8 cellular contexts compared by ENCODE assay signal in the genomic region with DNA sequence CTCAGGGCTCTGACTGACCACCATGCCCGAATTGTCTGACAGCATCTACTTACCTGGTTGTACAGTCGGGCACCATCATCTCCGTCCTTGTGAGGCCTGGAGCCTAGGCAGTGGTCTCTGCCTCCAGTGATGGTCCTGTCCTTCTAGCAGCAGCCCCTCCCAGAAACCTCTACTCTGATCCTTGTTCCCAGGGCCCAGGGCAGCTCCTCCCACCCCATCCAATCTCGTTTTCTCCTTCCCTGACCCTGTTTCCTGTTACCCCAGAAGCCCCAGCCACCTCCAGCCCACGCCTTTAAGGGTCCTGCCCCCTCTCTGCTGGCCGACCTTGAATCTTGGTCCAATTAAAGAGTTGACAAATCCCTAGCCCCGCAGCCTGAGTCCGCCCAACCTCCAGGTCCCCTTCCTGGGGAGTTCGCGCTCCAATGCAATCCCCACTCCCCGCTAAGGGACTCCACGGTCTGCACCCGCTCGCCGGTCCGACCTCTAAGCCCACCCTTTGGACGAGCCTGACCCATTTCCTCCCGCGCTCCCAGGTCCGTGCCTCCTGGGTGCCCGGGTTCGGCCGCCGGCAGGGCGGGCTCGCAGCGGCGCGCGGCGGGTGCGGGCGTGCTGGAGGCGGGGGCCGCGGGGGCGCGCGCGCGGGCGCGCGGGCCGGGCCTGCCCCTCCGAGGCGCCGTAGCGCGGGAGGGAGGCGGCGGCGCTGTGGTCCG. TPM values are rescaled to one million over a fixed set of nuclear protein-coding genes. Genes with fewer than 3 reads are reported as not detected.
DNase-seq lines count a peak whose midpoint lies in the region; ATAC-seq and TF ChIP-seq lines count a peak whose summit lies in the region.

Gene B4GALT2, plus strand, starts transcription at position 660 of the 710 bp plus-strand sequence. CDS start 1,951 bp downstream, outside the sequence.

- no peak for TF ChIP-seq EP300 in SK-N-SH (IDR thresholded peaks at IDR 0.05; ENCODE audit: borderline replicate concordance in 1 of 2, low read depth in 1 of 2, low read length in 1 of 2)

- H3K4ac ChIP-seq in neuronal stem cell (ENCODE audit: low read length), result peak within 1 kb of the TSS; percentile 26

- H2BK15ac ChIP-seq in neuronal stem cell (ENCODE audit: low read length), result no peak within 1 kb of the TSS

- peaks cover 8 to 49% of the 10 kb centered on the region in 2 experiments; a peak in 1 of 4 replicates for H3K4me1 ChIP-seq in SK-N-SH (ENCODE audit: control insufficient read depth in 1 of 2, insufficient read depth in 2 of 2, low read depth in 1 of 2, low read length in 1 of 2)
- peaks cover 19 to 27% of the 10 kb centered on the region in 2 donors for H3K4me1 ChIP-seq in neuronal stem cell (ENCODE audit: control insufficient read depth in 2 of 2, insufficient read depth in 1 of 2, low read depth in 1 of 2, low read length in 2 of 2)

- peaks cover 7% of the 10 kb centered on the region for H3F3A ChIP-seq in SK-N-SH (replicated peaks; ENCODE audit: insufficient read depth)

- peaks cover 20% of the 10 kb centered on the region for H4K20me1 ChIP-seq in SK-N-SH (ENCODE audit: insufficient read depth)

- H2BK120ac ChIP-seq in neuronal stem cell (ENCODE audit: low read depth, low read length), result peak within 1 kb of the TSS; percentile 33

- H3K9ac ChIP-seq in SK-N-SH (peak within 1 kb of the TSS; percentile 82), neuronal stem cell (ENCODE audit: low read depth, low read length, poor library complexity) (peak within 1 kb of the TSS; percentile 93)

- DNase-seq in SK-N-SH, result peak; percentile 94
- DNase-seq in NCI-H460 (ENCODE audit: extremely low read depth, low read depth), result no peak
- DNase-seq in activated naive CD4-positive, alpha-beta T cell treated with Interleukin-2 at 50 U/mL for 16 hours, result peak; percentile 43
- peak; percentile 77 for DNase-seq in germinal center (ENCODE audit: low spot score)
- DNase-seq in neuronal stem cell (ENCODE audit: low spot score), result no peak
- no peak for DNase-seq in middle frontal gyrus (ENCODE audit: extremely low spot score, low spot score)

- H2BK12ac ChIP-seq in neuronal stem cell (ENCODE audit: low read length), result no peak within 1 kb of the TSS

- H3K9me3 ChIP-seq in SK-N-SH, result no peaks in the 10 kb centered on the region
- H3K9me3 ChIP-seq in neuronal stem cell (replicated peaks in 1 of 2; ENCODE audit: control insufficient read depth in 2 of 2, insufficient read depth in 1 of 2, low read depth in 1 of 2, low read length in 2 of 2), result no peaks in the 10 kb centered on the region

- CTCF ChIA-PET in SK-N-SH (lab: Yijun Ruan, JAX), result interaction anchor here (0.9 to 1.2 kb wide), 3 partner anchors 33 to 216 kb away, joined by 3 to 5 read pairs (median 3); partner anchors contain the start of gene IPO13

- TF ChIP-seq RAD21 in SK-N-SH (IDR thresholded peaks at IDR 0.05; ENCODE audit: low read length), result no peak

- no peak within 1 kb of the TSS for H4K8ac ChIP-seq in neuronal stem cell (ENCODE audit: low read depth, low read length)

- H3K27me3 ChIP-seq in SK-N-SH (ENCODE audit: insufficient read depth) (no peaks in the 10 kb centered on the region), neuronal stem cell (ENCODE audit: control insufficient read depth in 3 of 3, insufficient read depth in 3 of 3, low read depth in 1 of 3, low read length in 3 of 3) (no peaks in the 10 kb centered on the region)

- ATAC-seq in SK-N-SH treated with all-trans-retinoic acid at 6 μM for 48 hours, result no peak
- no peak for ATAC-seq in HG02571 (IDR thresholded peaks at IDR 0.05; ENCODE audit: unreplicated experiment)

- H2AFZ ChIP-seq in SK-N-SH (ENCODE audit: low read depth) (peak within 1 kb of the TSS; percentile 79; the same call in 1 of the 2 replicates), neuronal stem cell (ENCODE audit: low read length) (peak within 1 kb of the TSS; percentile 91)

- H3K79me2 ChIP-seq in SK-N-SH (ENCODE audit: insufficient read depth), result peaks cover 75% of the 10 kb centered on the region

- H3K27ac ChIP-seq in SK-N-SH (ENCODE audit: low read depth in 2 of 2, low read length in 1 of 2), result peak within 1 kb of the TSS; percentile 37 to 74
- H3K27ac ChIP-seq in neuronal stem cell (replicated peaks; ENCODE audit: low read length), result peak within 1 kb of the TSS; percentile 16

- H2AK5ac ChIP-seq in neuronal stem cell (ENCODE audit: low read depth, low read length), result peak within 1 kb of the TSS; percentile 90

- peak within 1 kb of the TSS; percentile 97 for H3K14ac ChIP-seq in neuronal stem cell (ENCODE audit: low read length)

- H3K4me3 ChIP-seq in SK-N-SH (ENCODE audit: low read depth in 2 of 2, low read length in 1 of 2) (peak within 1 kb of the TSS; percentile 59 to 85), neuronal stem cell (ENCODE audit: low read length in 2 of 2) (peak within 1 kb of the TSS; percentile 72 to 91)

- H3K36me3 ChIP-seq in SK-N-SH (replicated peaks in 1 of 2; ENCODE audit: control insufficient read depth in 1 of 2, insufficient read depth in 2 of 2, low read length in 1 of 2) (peaks cover 16 to 26% of the 10 kb centered on the region in 2 experiments), neuronal stem cell (replicated peaks in 1 of 2; ENCODE audit: control insufficient read depth in 2 of 2, insufficient read depth in 2 of 2, low read length in 2 of 2) (peaks cover 32 to 59% of the 10 kb centered on the region in 2 donors)

- peak within 1 kb of the TSS; percentile 83 for H2BK5ac ChIP-seq in neuronal stem cell (ENCODE audit: low read length)

- 10% methylated on average over 21 of the region's 54 CpGs for WGBS in SK-N-SH (ENCODE audit: low lambda C conversion rate)
- no CpG with 5 or more reads among the region's 54 CpGs for WGBS in neuronal stem cell (ENCODE audit: extremely low coverage in 2 of 2, insufficient read length in 2 of 2, insufficient replicate concordance in 1 of 2), 2 donors

- H3K9me2 ChIP-seq in SK-N-SH, result no peaks in the 10 kb centered on the region

- peaks cover 40% of the 10 kb centered on the region for H3K79me1 ChIP-seq in neuronal stem cell (ENCODE audit: low read depth, low read length)

- H3K18ac ChIP-seq in neuronal stem cell (ENCODE audit: low read length), result peak within 1 kb of the TSS; percentile 96

- TF ChIP-seq CTCF in SK-N-SH (IDR thresholded peaks at IDR 0.05), result no peak

- peak within 1 kb of the TSS; percentile 94 for H3K4me2 ChIP-seq in SK-N-SH
- H3K4me2 ChIP-seq in neuronal stem cell (ENCODE audit: insufficient read depth, low read length, poor library complexity, severe bottlenecking), result peak within 1 kb of the TSS; percentile 89

- peak within 1 kb of the TSS; percentile 87 for H3K23ac ChIP-seq in neuronal stem cell (ENCODE audit: low read depth, low read length, poor library complexity)

- POLR2A ChIA-PET in SK-N-SH (lab: Yijun Ruan, JAX), result no interaction called here

- no peak within 1 kb of the TSS for H4K91ac ChIP-seq in neuronal stem cell (ENCODE audit: low read depth, low read length, poor library complexity)

TF ChIP-seq in SK-N-SH, 30 proteins besides CTCF, POLR2A, EP300 and RAD21 (continues in another document):
- TF ChIP-seq MEF2A (IDR thresholded peaks at IDR 0.05; ENCODE audit: borderline replicate concordance, low read depth), result no peak
- TF ChIP-seq POLR2AphosphoS5 (IDR thresholded peaks at IDR 0.05; ENCODE audit: low read depth, low read length), result peak; percentile 35
- no peak for TF ChIP-seq TAF1 (IDR thresholded peaks at IDR 0.05; ENCODE audit: borderline replicate concordance, low read depth, low read length)
- no peak for TF ChIP-seq TCF12 (IDR thresholded peaks at IDR 0.05)

TF ChIP-seq in SK-N-SH treated with all-trans-retinoic acid at 6 μM for 48 hours, 23 proteins besides CTCF, POLR2A, EP300 and RAD21:
- no peak for TF ChIP-seq CSDC2 (CRISPR knock-in tag; IDR thresholded peaks at IDR 0.05)
- TF ChIP-seq ZFP3 (CRISPR knock-in tag; IDR thresholded peaks at IDR 0.05), result no peak
- no peak for TF ChIP-seq ZC3H10 (CRISPR knock-in tag; IDR thresholded peaks at IDR 0.05)
- no peak for TF ChIP-seq ZFP30 (CRISPR knock-in tag; IDR thresholded peaks at IDR 0.05)
- TF ChIP-seq TOX (CRISPR knock-in tag; IDR thresholded peaks at IDR 0.05; ENCODE audit: borderline replicate concordance), result no peak
- TF ChIP-seq TSHZ2 (CRISPR knock-in tag; IDR thresholded peaks at IDR 0.05), result no peak
- no peak for TF ChIP-seq ISL1 (CRISPR knock-in tag; IDR thresholded peaks at IDR 0.05)
- no peak for TF ChIP-seq BACH2 (CRISPR knock-in tag; IDR thresholded peaks at IDR 0.05; ENCODE audit: borderline replicate concordance)
- TF ChIP-seq ZNF8 (CRISPR knock-in tag; IDR thresholded peaks at IDR 0.05), result no peak
- no peak for TF ChIP-seq ESRRG (CRISPR knock-in tag; IDR thresholded peaks at IDR 0.05)
- no peak for TF ChIP-seq RARB (CRISPR knock-in tag; IDR thresholded peaks at IDR 0.05)

RNA-seq across cellular contexts. Expression of gene B4GALT2, which starts in this region (rescaled TPM):
- 43.0 and 48.0 TPM in 2 replicates for polyA plus RNA-seq in SK-N-SH (2012; rRNA removed)
- 26.0 and 40.2 TPM in 2 replicates for polyA plus RNA-seq in SK-N-SH (2012; cell fraction: cytosol; rRNA removed)
- 34.8 and 35.0 TPM in 2 replicates for polyA plus RNA-seq in SK-N-SH (2012; cell fraction: nucleus; rRNA removed)
- total RNA-seq in NCI-H460 (2014; rRNA removed; shearing (Covaris generic)), result 38.6 and 46.2 TPM in 2 replicates
- 73.0 and 79.0 TPM in 2 replicates for polyA plus RNA-seq in NCI-H460 (2014; cell fraction: nucleus; rRNA removed)
- polyA plus RNA-seq in neuronal stem cell (2013, experiment 1 of 2), result 64.3 TPM
- polyA plus RNA-seq in neuronal stem cell (2013, experiment 2 of 2), result 60.7 TPM

Comparison
In these comparisons a context has a peak if more than half of its experiments do, and no peak if none do; other contexts are left out.
1. DNase-seq: peak in SK-N-SH (single experiment), activated naive CD4-positive, alpha-beta T cell treated with Interleukin-2 at 50 U/mL for 16 hours (single experiment) and germinal center (single experiment); none in NCI-H460 (single experiment), neuronal stem cell (single experiment) and middle frontal gyrus (single experiment).